In the genomic region with DNA sequence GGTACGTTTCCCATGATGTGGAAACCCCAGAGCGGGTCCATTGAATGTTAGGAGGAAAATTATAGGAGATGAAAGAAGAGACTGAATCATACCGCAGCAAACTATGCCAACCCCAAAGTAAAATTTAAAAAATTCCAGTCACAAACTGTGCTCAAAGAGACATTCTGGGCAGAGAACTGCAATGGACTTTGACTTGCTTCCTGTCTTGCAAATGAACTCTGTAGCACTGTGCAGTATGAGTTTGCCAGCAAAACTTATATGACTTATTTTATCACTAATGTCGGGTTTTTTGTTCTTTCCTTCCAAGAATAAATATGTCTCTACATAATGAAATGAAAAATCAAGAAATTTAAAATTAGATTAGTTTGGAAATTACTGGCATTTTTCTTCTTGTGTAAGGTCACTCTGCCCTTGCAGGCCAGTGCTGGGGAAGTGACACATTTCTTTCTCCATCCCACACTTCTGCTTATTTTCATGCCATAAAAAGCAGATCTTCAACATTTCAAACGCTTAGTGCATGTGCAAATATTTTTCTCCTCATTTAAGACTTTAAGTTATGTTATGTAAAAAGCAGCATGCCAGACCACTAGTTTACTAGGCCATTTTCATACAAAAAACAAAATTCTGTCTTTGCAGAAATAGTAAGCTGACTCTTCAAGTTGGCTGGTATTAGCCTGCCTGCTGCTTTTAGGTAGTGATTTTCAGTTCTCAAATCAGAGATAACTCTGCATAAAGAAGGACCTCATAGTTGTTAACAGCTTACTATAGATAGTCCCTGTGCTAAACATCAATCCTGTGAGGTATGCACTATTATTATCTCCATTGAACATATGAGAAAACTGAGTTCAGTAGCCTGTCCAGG, we compare ENCODE assay signal across 13 cellular contexts. TPM values are rescaled to one million over a fixed set of nuclear protein-coding genes. Genes with fewer than 3 reads are reported as not detected.
A peak's percentile ranks its signal among the peaks of the same experiment; 100 is the strongest.
DNase-seq lines count a peak whose midpoint lies in the region; ATAC-seq and TF ChIP-seq lines count a peak whose summit lies in the region.
"Had no signal": no experiment of that assay in that cellular context is flagged by ENCODE, and none has a peak within 500 bp of the region (broad histone marks: within the 10 kb centered on the region; RNA-seq: fewer than 3 reads in every experiment).

No MANE protein-coding gene starts in this region.

- no peak overlapping the region for H3K9ac ChIP-seq in liver (ENCODE audit: low read depth in 1 of 2, low read length in 2 of 2)

- no peak for TF ChIP-seq CTCF in liver (IDR thresholded peaks at IDR 0.05; ENCODE audit: low read depth, low read length, missing input control)

- peak; percentile 49 for DNase-seq in GF-D8 (lab: John Stamatoyannopoulos, UW)
- DNase-seq in NOMO-1 treated with DMSO at 0.1 percent for 48 hours (lab: John Stamatoyannopoulos, UW; ENCODE audit: unreplicated experiment), result peak; percentile 95
- no peak for DNase-seq in COLO829 (ENCODE audit: low spot score)
- DNase-seq in NCI-H2029 (lab: John Stamatoyannopoulos, UW), result no peak
- no peak for DNase-seq in ureter (ENCODE audit: low spot score)
- DNase-seq in effector CD8-positive, alpha-beta T cell (lab: John Stamatoyannopoulos, UW), result no peak
- DNase-seq: activated CD4-positive, alpha-beta T cell treated with anti-CD3 and anti-CD28 coated beads, Interleukin-2, amount 50 U/mL, for 1 hour; amniotic stem cell; C1 segment of cervical spinal cord; MG63; ovary had no signal

- 48% methylated on average over 5 of the region's 5 CpGs for WGBS in liver

- peaks cover 0 to 6% (median 0%) of the 10 kb centered on the region in 4 donors for H3K4me1 ChIP-seq in liver (ENCODE audit: control insufficient read depth in 4 of 4, insufficient read depth in 4 of 4, low read length in 3 of 4)

- ATAC-seq in HG02571 (IDR thresholded peaks at IDR 0.05; ENCODE audit: unreplicated experiment), result peak; percentile 54

- no peaks in the 10 kb centered on the region for H3K9me3 ChIP-seq in liver (ENCODE audit: control insufficient read depth in 4 of 4, low read length in 3 of 4)
- H3K9me3 ChIP-seq: MG63, ovary had no signal

- H3K4me3 ChIP-seq in liver (ENCODE audit: low read depth in 1 of 3, low read length in 3 of 3), result no peak overlapping the region
- H3K4me3 ChIP-seq: MG63, ovary had no signal

- no peaks in the 10 kb centered on the region for H3K27me3 ChIP-seq in liver (ENCODE audit: control insufficient read depth in 4 of 4, insufficient read depth in 4 of 4, low read length in 3 of 4)
- H3K27me3 ChIP-seq: MG63, ovary had no signal

- H3K27ac ChIP-seq in liver (ENCODE audit: low read depth in 1 of 2, low read length in 2 of 2), result no peak overlapping the region
- H3K27ac ChIP-seq: ovary had no signal

- H3K36me3 ChIP-seq in liver (ENCODE audit: control insufficient read depth in 4 of 4, insufficient read depth in 3 of 4, low read depth in 1 of 4, low read length in 3 of 4), result no peaks in the 10 kb centered on the region
- H3K36me3 ChIP-seq: MG63, ovary had no signal

- no peak for TF ChIP-seq RAD21 in liver (IDR thresholded peaks at IDR 0.05)

TF ChIP-seq in liver, 16 proteins besides CTCF, POLR2A, EP300 and RAD21:
- TF ChIP-seq RXRA (IDR thresholded peaks at IDR 0.05) (peak; percentile 36 to 42), HNF4A (conservative IDR thresholded peaks at IDR 0.05) (peak; percentile 57 to 60), HNF4G (IDR thresholded peaks at IDR 0.05) (peak; percentile 11), SP1 (IDR thresholded peaks at IDR 0.05) (peak; percentile 18), FOXA1 (IDR thresholded peaks at IDR 0.05) (no peak)
- TF ChIP-seq, protein P1, sequence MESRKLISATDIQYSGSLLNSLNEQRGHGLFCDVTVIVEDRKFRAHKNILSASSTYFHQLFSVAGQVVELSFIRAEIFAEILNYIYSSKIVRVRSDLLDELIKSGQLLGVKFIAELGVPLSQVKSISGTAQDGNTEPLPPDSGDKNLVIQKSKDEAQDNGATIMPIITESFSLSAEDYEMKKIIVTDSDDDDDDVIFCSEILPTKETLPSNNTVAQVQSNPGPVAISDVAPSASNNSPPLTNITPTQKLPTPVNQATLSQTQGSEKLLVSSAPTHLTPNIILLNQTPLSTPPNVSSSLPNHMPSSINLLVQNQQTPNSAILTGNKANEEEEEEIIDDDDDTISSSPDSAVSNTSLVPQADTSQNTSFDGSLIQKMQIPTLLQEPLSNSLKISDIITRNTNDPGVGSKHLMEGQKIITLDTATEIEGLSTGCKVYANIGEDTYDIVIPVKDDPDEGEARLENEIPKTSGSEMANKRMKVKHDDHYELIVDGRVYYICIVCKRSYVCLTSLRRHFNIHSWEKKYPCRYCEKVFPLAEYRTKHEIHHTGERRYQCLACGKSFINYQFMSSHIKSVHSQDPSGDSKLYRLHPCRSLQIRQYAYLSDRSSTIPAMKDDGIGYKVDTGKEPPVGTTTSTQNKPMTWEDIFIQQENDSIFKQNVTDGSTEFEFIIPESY (IDR thresholded peaks at IDR 0.05), result no peak
TF ChIP-seq in liver: peak in this region for 4.

RNA-seq across cellular contexts. Expression of a gene that starts 32.2 kb away (rescaled TPM):
- total RNA-seq in liver (100 to 1,000 TPM in 1 of 2 donors, 10 to 100 TPM in 1; 63.7 to 168 TPM), ureter (137 TPM)
- 100 to 1,000 TPM in 1 of 2 donors, 10 to 100 TPM in 1; 80.1 to 149 TPM for polyA plus RNA-seq in liver

Comparison
In these comparisons a context has a peak if more than half of its experiments do, and no peak if none do; other contexts are left out.
1. DNase-seq: peak in GF-D8 (single experiment) and NOMO-1 treated with DMSO at 0.1 percent for 48 hours (single experiment); none in COLO829 (single experiment), NCI-H2029 (single experiment), ureter (single experiment) and effector CD8-positive, alpha-beta T cell (single experiment).